18 cellular contexts compared by ENCODE assay signal in genomic region chr2:112540906-112541305, GRCh38. TPM values are rescaled to one million over a fixed set of nuclear protein-coding genes. Genes with fewer than 3 reads are reported as not detected.
DNase-seq lines count a peak whose midpoint lies in the region; ATAC-seq, FAIRE-seq and TF ChIP-seq lines count a peak whose summit lies in the region.
"Had no signal": no experiment of that assay in that cellular context is flagged by ENCODE, and none has a peak within 500 bp of the region (broad histone marks: within the 10 kb centered on the region; RNA-seq: fewer than 3 reads in every experiment).

No MANE protein-coding gene starts in this region.

- H3K9me3 ChIP-seq in DOHH2 (ENCODE audit: control insufficient read depth, insufficient read depth, low read length) (no peaks in the 10 kb centered on the region), H1 (ENCODE audit: insufficient read depth in 2 of 2, low read depth in 1 of 2, low read length in 1 of 2) (no peaks in the 10 kb centered on the region), aorta (ENCODE audit: control insufficient read depth, low read length) (no peaks in the 10 kb centered on the region)
- H3K9me3 ChIP-seq: breast epithelium, gastroesophageal sphincter, thyroid gland had no signal

- POLR2A ChIA-PET in H1 (lab: Charles Lee; ENCODE audit: partially characterized antibody): interaction anchor here (0.8 kb wide), 1 partner anchor 42 kb away, joined by 3 read pairs; no protein-coding TSS in a partner anchor

- no peaks in the 10 kb centered on the region for H3K9me3 Mint-ChIP-seq in activated naive CD8-positive, alpha-beta T cell treated with anti-CD3 and anti-CD28 coated beads for 36 hours
- H3K9me3 Mint-ChIP-seq: activated T-helper 17 cell treated with anti-CD3 and anti-CD28 coated beads, Interleukin-2, amount 50 U/mL, for 72 hours; effector memory CD8-positive, alpha-beta T cell; naive thymus-derived CD8-positive, alpha-beta T cell had no signal

- no peak overlapping the region for H2BK5ac ChIP-seq in H1 (ENCODE audit: low read depth, low read length)

- H3K9ac ChIP-seq in KMS-11 (no peak overlapping the region; the same call in 1 of the 2 replicates), H1 (replicated peaks in 1 of 4; ENCODE audit: extremely low read depth in 1 of 4, low read depth in 3 of 4, low read length in 3 of 4) (no peak overlapping the region), rectal smooth muscle tissue (ENCODE audit: low read length) (no peak overlapping the region)

- H3K36me3 ChIP-seq in DOHH2 (ENCODE audit: control insufficient read depth, low read length): peaks cover 29% of the 10 kb centered on the region
- H3K36me3 ChIP-seq in KMS-11 (ENCODE audit: insufficient read depth): no peaks in the 10 kb centered on the region
- peaks cover 0 to 2% (median 0%) of the 10 kb centered on the region in 4 experiments; a peak in 1 of 8 replicates for H3K36me3 ChIP-seq in H1 (ENCODE audit: control insufficient read depth in 2 of 4, insufficient read depth in 4 of 4, low read length in 3 of 4)
- no peaks in the 10 kb centered on the region for H3K36me3 ChIP-seq in rectal smooth muscle tissue (ENCODE audit: control insufficient read depth, insufficient read depth, low read length)
- no peaks in the 10 kb centered on the region for H3K36me3 ChIP-seq in aorta (ENCODE audit: control insufficient read depth in 1 of 2, insufficient read depth in 2 of 2, low read length in 1 of 2)
- H3K36me3 ChIP-seq: breast epithelium, gastroesophageal sphincter, thyroid gland had no signal

- H4K8ac ChIP-seq in H1 (ENCODE audit: extremely low read depth, insufficient read depth, low read length): no peak overlapping the region

- peaks cover 3% of the 10 kb centered on the region for H3K36me3 Mint-ChIP-seq in activated naive CD8-positive, alpha-beta T cell treated with anti-CD3 and anti-CD28 coated beads for 36 hours

- H3K27ac ChIP-seq in DOHH2 (ENCODE audit: low read depth, low read length): peak overlapping the region; percentile 77
- peak overlapping the region; percentile 72; the same call in 1 of the 2 replicates for H3K27ac ChIP-seq in KMS-11
- no peak overlapping the region for H3K27ac ChIP-seq in H1 (ENCODE audit: low read depth, low read length)
- no peak overlapping the region for H3K27ac ChIP-seq in rectal smooth muscle tissue (ENCODE audit: low read depth, low read length)
- H3K27ac ChIP-seq in aorta (ENCODE audit: low read depth in 1 of 2, low read length in 2 of 2): no peak overlapping the region

- no peak overlapping the region for H2AK5ac ChIP-seq in H1 (ENCODE audit: low read depth, low read length)

- H2BK20ac ChIP-seq in H1 (ENCODE audit: low read length): no peak overlapping the region

- no peak for ATAC-seq in aorta (ENCODE audit: low FRiP score)

- FAIRE-seq in H1 (lab: Jason Lieb, UNC): no peak

- H3K27me3 ChIP-seq in DOHH2 (ENCODE audit: control insufficient read depth, low read length): no peaks in the 10 kb centered on the region
- no peaks in the 10 kb centered on the region for H3K27me3 ChIP-seq in KMS-11 (ENCODE audit: insufficient read depth, low read depth)
- H3K27me3 ChIP-seq in H1 (replicated peaks in 1 of 4; ENCODE audit: control insufficient read depth in 3 of 4, extremely low read depth in 1 of 4, insufficient read depth in 3 of 4, low read length in 3 of 4): no peaks in the 10 kb centered on the region; a peak in 1 of 7 replicates
- no peaks in the 10 kb centered on the region for H3K27me3 ChIP-seq in rectal smooth muscle tissue (ENCODE audit: control insufficient read depth, insufficient read depth, low read length)
- no peaks in the 10 kb centered on the region for H3K27me3 ChIP-seq in aorta (ENCODE audit: control insufficient read depth in 1 of 2, insufficient read depth in 2 of 2, low read length in 1 of 2)
- H3K27me3 ChIP-seq: breast epithelium, gastroesophageal sphincter, thyroid gland had no signal

- H2AFZ ChIP-seq in KMS-11 (ENCODE audit: low read depth): peak overlapping the region; percentile 69
- no peak overlapping the region for H2AFZ ChIP-seq in H1 (ENCODE audit: low read length)

- H3K23ac ChIP-seq in H1 (ENCODE audit: insufficient read length): no peak overlapping the region

- TF ChIP-seq POLR2A in H1 (IDR thresholded peaks at IDR 0.05; ENCODE audit: control extremely low read depth in 1 of 2, low read depth in 2 of 2, low read length in 2 of 2): no peak

- H4K5ac ChIP-seq in H1 (ENCODE audit: insufficient read length, low read depth, low read length): no peak overlapping the region

- H2BK15ac ChIP-seq in H1 (ENCODE audit: low read length): no peak overlapping the region

- H3K4me1 Mint-ChIP-seq in activated naive CD8-positive, alpha-beta T cell treated with anti-CD3 and anti-CD28 coated beads for 36 hours: peaks cover 12% of the 10 kb centered on the region
- H3K4me1 Mint-ChIP-seq: activated T-helper 17 cell treated with anti-CD3 and anti-CD28 coated beads, Interleukin-2, amount 50 U/mL, for 72 hours had no signal

- H2BK12ac ChIP-seq in H1 (ENCODE audit: low read depth, low read length): no peak overlapping the region

- no peak overlapping the region for H3K4me3 Mint-ChIP-seq in activated naive CD8-positive, alpha-beta T cell treated with anti-CD3 and anti-CD28 coated beads for 36 hours
- H3K4me3 Mint-ChIP-seq: activated T-helper 17 cell treated with anti-CD3 and anti-CD28 coated beads, Interleukin-2, amount 50 U/mL, for 72 hours had no signal

- peaks cover 9% of the 10 kb centered on the region for H3K23me2 ChIP-seq in H1 (ENCODE audit: low read depth, low read length)

- H3K56ac ChIP-seq in H1 (replicated peaks; ENCODE audit: insufficient read length, low read depth, low read length): no peak overlapping the region

- no peak overlapping the region for H3K18ac ChIP-seq in H1 (ENCODE audit: extremely low read depth, low read length)

- peak overlapping the region; percentile 97 for H3K4me3 ChIP-seq in DOHH2 (ENCODE audit: low read length)
- no peak overlapping the region for H3K4me3 ChIP-seq in KMS-11 (IDR thresholded peaks at IDR 0.05; ENCODE audit: insufficient read depth, low read depth, low read length)
- peak overlapping the region in 3 of 4 experiments; percentile 94 to 98 (median 96); a peak in 2 of 8 replicates for H3K4me3 ChIP-seq in H1 (ENCODE audit: extremely low read depth in 1 of 4, insufficient read depth in 2 of 4, low read depth in 3 of 4, low read length in 4 of 4)
- H3K4me3 ChIP-seq in rectal smooth muscle tissue (ENCODE audit: low read length): peak overlapping the region; percentile 92
- H3K4me3 ChIP-seq in aorta (ENCODE audit: low read length in 2 of 2): no peak overlapping the region

- H3K27me3 Mint-ChIP-seq in activated naive CD8-positive, alpha-beta T cell treated with anti-CD3 and anti-CD28 coated beads for 36 hours: no peaks in the 10 kb centered on the region
- H3K27me3 Mint-ChIP-seq: activated T-helper 17 cell treated with anti-CD3 and anti-CD28 coated beads, Interleukin-2, amount 50 U/mL, for 72 hours; effector memory CD8-positive, alpha-beta T cell; naive thymus-derived CD8-positive, alpha-beta T cell; T-helper 17 cell had no signal

- DNase-seq in H1 (ENCODE audit: low read depth in 1 of 2, low spot score in 2 of 2) (no peak), NK-92 (lab: John Stamatoyannopoulos, UW; ENCODE audit: unreplicated experiment) (no peak), aorta (no peak)
- DNase-seq in activated effector memory CD4-positive, alpha-beta T cell treated with Interleukin-2 at 50 U/mL for 16 hours: no peak
- no peak for DNase-seq in activated naive CD8-positive, alpha-beta T cell treated with anti-CD3 and anti-CD28 coated beads for 36 hours
- DNase-seq: activated CD4-positive, alpha-beta T cell treated with anti-CD3 and anti-CD28 coated beads, Interleukin-2, amount 50 U/mL, for 1 hour; effector memory CD8-positive, alpha-beta T cell; GOT3; kidney glomerular epithelial cell; T-helper 17 cell had no signal

- CTCF ChIA-PET in H1 (lab: Charles Lee; ENCODE audit: partially characterized antibody): interaction anchor here (1.0 kb wide), 1 partner anchor 60 kb away, joined by 4 read pairs; no protein-coding TSS in a partner anchor

- no peak overlapping the region for H4K91ac ChIP-seq in H1 (replicated peaks; ENCODE audit: insufficient read length, low read length)

- intact Hi-C loops in aorta (cut with DNase I): loop anchor here (2.0 to 5.0 kb wide), 2 partner anchors 41 to 58 kb away; partner anchors contain the start of genes CHCHD5 (in 1 of the 2) and TTL (in 1 of the 2)

- H2BK120ac ChIP-seq in H1 (replicated peaks; ENCODE audit: low read depth, low read length): no peak overlapping the region

- TF ChIP-seq EP300 in H1 (IDR thresholded peaks at IDR 0.05; ENCODE audit: borderline replicate concordance in 1 of 2, low read depth in 2 of 2, low read length in 2 of 2): no peak

- 50% methylated on average over 2 of the region's 2 CpGs; no CpG with 5 or more reads in 1 of the 2 experiments for WGBS in H1 (ENCODE audit: extremely low coverage in 1 of 2, insufficient coverage in 1 of 2, insufficient read length in 1 of 2, insufficient replicate concordance in 2 of 2, low coverage in 1 of 2, low lambda C conversion rate in 2 of 2, missing lambda C conversion rate in 1 of 2), 2 experiments
- 36 to 43% methylated on average over 2 of the region's 2 CpGs for WGBS in aorta, 2 donors

- H3F3A ChIP-seq in DOHH2 (ENCODE audit: control insufficient read depth, insufficient read depth): peaks cover 12% of the 10 kb centered on the region

- no peak for TF ChIP-seq RAD21 in H1 (IDR thresholded peaks at IDR 0.05 in 1 of 2, conservative IDR thresholded peaks at IDR 0.05 in 1 of 2; ENCODE audit: low read depth in 2 of 2, low read length in 2 of 2)

- H4K20me1 ChIP-seq in DOHH2 (ENCODE audit: control insufficient read depth, insufficient read depth, low read depth, low read length) (peaks cover 13% of the 10 kb centered on the region; the same call in 1 of the 2 replicates), KMS-11 (ENCODE audit: insufficient read depth) (0 out of 2 replicates have a peak, but pooled peaks cover 6% of the 10 kb centered on the region), H1 (replicated peaks in 1 of 2; ENCODE audit: control insufficient read depth in 1 of 2, insufficient read depth in 2 of 2, low read length in 2 of 2) (peaks cover 2% of the 10 kb centered on the region in 2 experiments)

- no peak overlapping the region for H3K4ac ChIP-seq in H1 (replicated peaks; ENCODE audit: insufficient read length, low read depth, low read length)

- no peak overlapping the region for H3K14ac ChIP-seq in H1 (ENCODE audit: insufficient read length)

- no peak overlapping the region for H3K27ac Mint-ChIP-seq in activated naive CD8-positive, alpha-beta T cell treated with anti-CD3 and anti-CD28 coated beads for 36 hours
- H3K27ac Mint-ChIP-seq: activated T-helper 17 cell treated with anti-CD3 and anti-CD28 coated beads, Interleukin-2, amount 50 U/mL, for 72 hours; effector memory CD8-positive, alpha-beta T cell; T-helper 17 cell had no signal

- TF ChIP-seq CTCF in DOHH2 (IDR thresholded peaks at IDR 0.05; ENCODE audit: low read depth, low read length, poor library complexity, severe bottlenecking) (no peak), KMS-11 (conservative IDR thresholded peaks at IDR 0.05; ENCODE audit: low read depth, low read length) (no peak), H1 (IDR thresholded peaks at IDR 0.05; ENCODE audit: control extremely low read depth in 1 of 3, insufficient read depth in 1 of 3, low read depth in 1 of 3, low read length in 3 of 3) (no peak)

- H3K4me2 ChIP-seq in DOHH2 (ENCODE audit: low read length) (peak overlapping the region; percentile 85), KMS-11 (peak overlapping the region; percentile 42), H1 (ENCODE audit: insufficient read depth in 1 of 2, low read depth in 2 of 2, low read length in 2 of 2) (peak overlapping the region in 1 of 2 experiments; percentile 100; a peak in 1 of 4 replicates)

- H3K79me2 ChIP-seq in DOHH2 (ENCODE audit: control insufficient read depth, low read length) (peaks cover 48% of the 10 kb centered on the region), KMS-11 (ENCODE audit: insufficient read depth, low read depth) (peaks cover 33% of the 10 kb centered on the region), H1 (ENCODE audit: control insufficient read depth in 1 of 2, insufficient read depth in 2 of 2, low read length in 2 of 2) (peaks cover 15 to 36% of the 10 kb centered on the region in 2 experiments)

- H3K4me1 ChIP-seq in DOHH2 (ENCODE audit: control insufficient read depth, low read length) (peaks cover 26% of the 10 kb centered on the region), KMS-11 (ENCODE audit: low read depth, poor library complexity, severe bottlenecking) (peaks cover 19% of the 10 kb centered on the region), H1 (replicated peaks in 1 of 4; ENCODE audit: control insufficient read depth in 3 of 4, insufficient read depth in 4 of 4, low read length in 3 of 4) (peaks cover 0 to 5% (median 3%) of the 10 kb centered on the region in 4 experiments; a peak in 2 of 7 replicates), rectal smooth muscle tissue (ENCODE audit: control insufficient read depth, insufficient read depth, low read length) (peaks cover 8% of the 10 kb centered on the region), aorta (ENCODE audit: control insufficient read depth in 1 of 2, insufficient read depth in 2 of 2, low read length in 2 of 2) (peaks cover 0 to 5% of the 10 kb centered on the region in 2 donors)

- no peaks in the 10 kb centered on the region for H3K9me2 ChIP-seq in DOHH2 (replicated peaks; ENCODE audit: control insufficient read depth, low read length)

- no peaks in the 10 kb centered on the region; the same call in 1 of the 2 replicates for H3K79me1 ChIP-seq in H1 (ENCODE audit: low read depth, low read length)

RNA-seq across cellular contexts. Expression of gene POLR1B, which starts 1.4 kb away (rescaled TPM):
- 69.4 and 71.1 TPM in 2 replicates for total RNA-seq in H1 (2021; fragmentation: NEBNext Ultra II Directional; extraction: Animal tissue kit (Norgen Biotek cat#: 25700))
- polyA plus RNA-seq in H1 (2011; rRNA removed) (24.3 and 50.2 TPM in 2 replicates), aorta (1 to 10 TPM; 3.6 to 3.8 TPM)
- 21.6 TPM for polyA plus RNA-seq in H1 (2011; cell fraction: cytosol; rRNA removed)
- polyA plus RNA-seq in H1 (2011; cell fraction: nucleus; rRNA removed): 44.0 TPM
- 24.8 to 51.2 TPM (median 35.3 TPM) in 4 replicates for polyA plus RNA-seq in H1 (2012, experiment 1 of 2)
- 2.8 TPM for polyA plus RNA-seq in H1 (2012, experiment 2 of 2)
- polyA plus RNA-seq in H1 (2013, experiment 1 of 2): 18.6 TPM
- polyA plus RNA-seq in H1 (2013, experiment 2 of 2): 17.0 TPM
- 120 and 165 TPM in 2 replicates for polyA minus RNA-seq in H1 (2011; rRNA and poly(A)+ RNA removed)
- polyA minus RNA-seq in H1 (2011; cell fraction: cytosol; rRNA and poly(A)+ RNA removed): 60.0 TPM
- polyA minus RNA-seq in H1 (2011; cell fraction: nucleus; rRNA and poly(A)+ RNA removed): 35.2 TPM
- total RNA-seq in activated naive CD8-positive, alpha-beta T cell treated with anti-CD3 and anti-CD28 coated beads for 36 hours: 10 to 100 TPM; 71.2 to 80.8 TPM
- 10 to 100 TPM in 1 of 2 donors, 1 to 10 TPM in 1; 9.4 to 13.5 TPM for total RNA-seq in aorta

RNA-seq across cellular contexts. Expression of gene CHCHD5, which starts 43.5 kb away (rescaled TPM):
- total RNA-seq in H1 (2021; fragmentation: NEBNext Ultra II Directional; extraction: Animal tissue kit (Norgen Biotek cat#: 25700)): 27.2 and 30.2 TPM in 2 replicates
- polyA plus RNA-seq in H1 (2011; rRNA removed): 71.5 and 95.9 TPM in 2 replicates
- polyA plus RNA-seq in H1 (2011; cell fraction: cytosol; rRNA removed): 45.7 TPM
- 36.3 TPM for polyA plus RNA-seq in H1 (2011; cell fraction: nucleus; rRNA removed)
- 18.7 to 60.6 TPM (median 56.3 TPM) in 4 replicates for polyA plus RNA-seq in H1 (2012, experiment 1 of 2)
- 84.1 TPM for polyA plus RNA-seq in H1 (2012, experiment 2 of 2)
- 24.1 TPM for polyA plus RNA-seq in H1 (2013, experiment 1 of 2)
- polyA plus RNA-seq in H1 (2013, experiment 2 of 2): 21.6 TPM
- polyA minus RNA-seq in H1 (2011; rRNA and poly(A)+ RNA removed): 4.1 and 5.2 TPM in 2 replicates
- polyA minus RNA-seq in H1 (2011; cell fraction: cytosol; rRNA and poly(A)+ RNA removed): 11.2 TPM
- polyA minus RNA-seq in H1 (2011; cell fraction: nucleus; rRNA and poly(A)+ RNA removed): 16.5 TPM
- 10 to 100 TPM; 34.9 to 40.5 TPM for total RNA-seq in activated naive CD8-positive, alpha-beta T cell treated with anti-CD3 and anti-CD28 coated beads for 36 hours
- total RNA-seq in aorta: 10 to 100 TPM; 19.0 to 19.2 TPM
- polyA plus RNA-seq in aorta: 10 to 100 TPM; 27.7 to 32.0 TPM

RNA-seq across cellular contexts. Expression of gene TTL, which starts 59.0 kb away (rescaled TPM):
- 53.5 and 57.1 TPM in 2 replicates for total RNA-seq in H1 (2021; fragmentation: NEBNext Ultra II Directional; extraction: Animal tissue kit (Norgen Biotek cat#: 25700))
- polyA plus RNA-seq in H1 (2011; rRNA removed) (14.4 and 17.5 TPM in 2 replicates), aorta (10 to 100 TPM in 1 of 2 donors, 1 to 10 TPM in 1; 9.8 to 13.1 TPM)
- 17.5 TPM for polyA plus RNA-seq in H1 (2011; cell fraction: cytosol; rRNA removed)
- 21.7 TPM for polyA plus RNA-seq in H1 (2011; cell fraction: nucleus; rRNA removed)
- 20.6 to 32.5 TPM (median 27.0 TPM) in 4 replicates for polyA plus RNA-seq in H1 (2012, experiment 1 of 2)
- 5.8 TPM for polyA plus RNA-seq in H1 (2012, experiment 2 of 2)
- polyA plus RNA-seq in H1 (2013, experiment 1 of 2): 24.2 TPM
- polyA plus RNA-seq in H1 (2013, experiment 2 of 2): 22.7 TPM
- polyA minus RNA-seq in H1 (2011; rRNA and poly(A)+ RNA removed): 33.4 and 42.7 TPM in 2 replicates
- 23.9 TPM for polyA minus RNA-seq in H1 (2011; cell fraction: cytosol; rRNA and poly(A)+ RNA removed)
- polyA minus RNA-seq in H1 (2011; cell fraction: nucleus; rRNA and poly(A)+ RNA removed): 27.6 TPM
- total RNA-seq in activated naive CD8-positive, alpha-beta T cell treated with anti-CD3 and anti-CD28 coated beads for 36 hours: 10 to 100 TPM; 32.8 to 33.9 TPM
- total RNA-seq in aorta: 10 to 100 TPM; 33.6 to 46.6 TPM

Comparison
In these comparisons a context has a peak if more than half of its experiments do, and no peak if none do; other contexts are left out.
1. H3K27ac ChIP-seq: peak in DOHH2 (single experiment) and KMS-11 (single experiment); none in H1 (single experiment), rectal smooth muscle tissue (single experiment) and aorta (0 of 2).
2. H3K4me3 ChIP-seq: peak in DOHH2 (single experiment), H1 (3 of 4) and rectal smooth muscle tissue (single experiment); none in KMS-11 (single experiment) and aorta (0 of 2).